ENCODE assay signal across 9 cellular contexts in genomic region chr20:19074828-19075516, GRCh38.
DNase-seq lines count a peak whose midpoint lies in the region; ATAC-seq and TF ChIP-seq lines count a peak whose summit lies in the region.
"Had no signal": no experiment of that assay in that cellular context is flagged by ENCODE, and none has a peak within 500 bp of the region (broad histone marks: within the 10 kb centered on the region; RNA-seq: fewer than 3 reads in every experiment).

No MANE protein-coding gene starts in this region.

- H3K27me3 ChIP-seq in HL-60 (ENCODE audit: insufficient read depth, poor library complexity, severe bottlenecking) (no peaks in the 10 kb centered on the region), tibial nerve (no peaks in the 10 kb centered on the region), uterus (no peaks in the 10 kb centered on the region)

- BruUV-seq in Calu3 (replicated peaks; lab: Mats Ljungman, UMichigan), result no TSS peak

- intact Hi-C loops in Calu3 (cut with micrococcal nuclease; ENCODE audit: unreplicated experiment), result no loop called here
- intact Hi-C loops in uterus (cut with DNase I; ENCODE audit: low total_unique reads), result no loop called here

- H3K36me3 ChIP-seq in tibial nerve, result no peaks in the 10 kb centered on the region
- no peaks in the 10 kb centered on the region for H3K36me3 ChIP-seq in uterus
- H3K36me3 ChIP-seq: thoracic aorta had no signal

- 58 to 60% methylated on average over 7 to 8 of the region's 8 CpGs for WGBS in tibial nerve, 2 donors

- TF ChIP-seq CTCF in Calu3 (IDR thresholded peaks at IDR 0.05; ENCODE audit: unreplicated experiment) (no peak), HL-60 (IDR thresholded peaks at IDR 0.05; ENCODE audit: insufficient read depth, low read length) (no peak), tibial nerve (IDR thresholded peaks at IDR 0.05) (no peak), uterus (IDR thresholded peaks at IDR 0.05) (no peak)

- DNase-seq in Calu3, result peak; percentile 3
- peak; percentile 92 to 98 for DNase-seq in HL-60 (ENCODE audit: low read depth in 1 of 2, low spot score in 1 of 2)
- DNase-seq in ecto neural progenitor cell (ENCODE audit: low spot score), result peak; percentile 31
- DNase-seq in cerebellar cortex (ENCODE audit: low spot score), result no peak
- no peak for DNase-seq in tibial nerve (ENCODE audit: low spot score in 2 of 2)
- DNase-seq in uterus, result no peak
- DNase-seq in HuH-7 (ENCODE audit: low spot score), result no peak

- CTCF ChIA-PET in Calu3 (lab: Charles Lee), result no interaction called here

- H3K9me3 Mint-ChIP-seq in Calu3 (ENCODE audit: low read depth, unreplicated experiment), result no peaks in the 10 kb centered on the region

- no peak overlapping the region for H3K4me3 Mint-ChIP-seq in Calu3 (ENCODE audit: low read depth, unreplicated experiment)

- no peak for TF ChIP-seq POLR2A in tibial nerve (IDR thresholded peaks at IDR 0.05)
- TF ChIP-seq POLR2A in uterus (IDR thresholded peaks at IDR 0.05), result no peak

- H3K36me3 Mint-ChIP-seq in Calu3 (ENCODE audit: insufficient read depth, unreplicated experiment), result no peaks in the 10 kb centered on the region

- no peak overlapping the region for H3K27ac Mint-ChIP-seq in Calu3 (ENCODE audit: unreplicated experiment)

- no peaks in the 10 kb centered on the region for H3K9me3 ChIP-seq in tibial nerve
- H3K9me3 ChIP-seq in uterus, result no peaks in the 10 kb centered on the region
- H3K9me3 ChIP-seq: thoracic aorta had no signal

- no peaks in the 10 kb centered on the region for H3K4me1 Mint-ChIP-seq in Calu3 (ENCODE audit: low read depth, unreplicated experiment)

- TF ChIP-seq EP300 in tibial nerve (IDR thresholded peaks at IDR 0.05), result no peak

- H3K4me1 ChIP-seq in tibial nerve, result no peaks in the 10 kb centered on the region
- H3K4me1 ChIP-seq in uterus, result no peaks in the 10 kb centered on the region

- H3K27ac ChIP-seq in HL-60 (replicated peaks), result peak overlapping the region; percentile 56
- no peak overlapping the region for H3K27ac ChIP-seq in tibial nerve
- H3K27ac ChIP-seq in uterus, result no peak overlapping the region
- H3K27ac ChIP-seq: thoracic aorta had no signal

- H3K4me3 ChIP-seq in HL-60 (replicated peaks; ENCODE audit: insufficient read depth, low read length) (no peak overlapping the region), tibial nerve (no peak overlapping the region), uterus (no peak overlapping the region)
- H3K4me3 ChIP-seq: thoracic aorta had no signal

- peak; percentile 45 for ATAC-seq in GM19372 (IDR thresholded peaks at IDR 0.05; ENCODE audit: low read depth, unreplicated experiment)

- H3K27me3 Mint-ChIP-seq in Calu3 (ENCODE audit: unreplicated experiment), result no peaks in the 10 kb centered on the region

Comparison
In these comparisons a context has a peak if more than half of its experiments do, and no peak if none do; other contexts are left out.
1. DNase-seq: peak in Calu3 (single experiment), HL-60 (2 of 2) and ecto neural progenitor cell (single experiment); none in cerebellar cortex (single experiment), tibial nerve (0 of 2), uterus (0 of 2) and HuH-7 (single experiment).